Comparison of ENCODE assay signal across 1 cellular context in genomic region chr7:102236592-102237287, GRCh38.
TF ChIP-seq lines count a peak whose summit lies in the region.

No MANE protein-coding gene starts in this region.

TF ChIP-seq in K562, 482 proteins besides CTCF, POLR2A, EP300 and RAD21 (continued from another document and continues in another):
- TF ChIP-seq POLR2AphosphoS5 (IDR thresholded peaks at IDR 0.05; ENCODE audit: control insufficient read depth, insufficient read depth, low read depth, low read length) (no peak), SRSF3 (IDR thresholded peaks at IDR 0.05; ENCODE audit: insufficient read depth, low read length) (no peak), TFAM (CRISPR knock-in tag; conservative IDR thresholded peaks at IDR 0.05) (no peak), NR2C2 (CRISPR knock-in tag; IDR thresholded peaks at IDR 0.05) (no peak), NR2C2 (tag; IDR thresholded peaks at IDR 0.05) (no peak), HMG20B (CRISPR knock-in tag; IDR thresholded peaks at IDR 0.05) (no peak), PHB2 (IDR thresholded peaks at IDR 0.05; ENCODE audit: low read depth) (no peak), SMARCC2 (IDR thresholded peaks at IDR 0.05; ENCODE audit: low read depth) (no peak), RBM39 (optimal IDR thresholded peaks at IDR 0.05; ENCODE audit: low read depth, low read length) (no peak), PKNOX1 (IDR thresholded peaks at IDR 0.05) (no peak), SMARCA4 (IDR thresholded peaks at IDR 0.05) (no peak), BRF2 (IDR thresholded peaks at IDR 0.05; ENCODE audit: borderline replicate concordance, insufficient read depth, insufficient read length) (no peak), KLF16 (IDR thresholded peaks at IDR 0.05) (no peak), HMGXB4 (CRISPR knock-in tag; IDR thresholded peaks at IDR 0.05) (no peak), NFYB (IDR thresholded peaks at IDR 0.05; ENCODE audit: extremely low read depth, insufficient read length) (no peak), NEUROD1 (IDR thresholded peaks at IDR 0.05; ENCODE audit: borderline replicate concordance, low read depth, low read length, partially characterized antibody) (no peak), FOXJ2 (tag; IDR thresholded peaks at IDR 0.05) (no peak), NCOA4 (IDR thresholded peaks at IDR 0.05; ENCODE audit: partially characterized antibody) (no peak), NR3C1 (CRISPR knock-in tag; IDR thresholded peaks at IDR 0.05) (no peak), GABPB2 (CRISPR knock-in tag; conservative IDR thresholded peaks at IDR 0.05) (no peak), CBX5 (IDR thresholded peaks at IDR 0.05; ENCODE audit: borderline replicate concordance, low read depth) (no peak), CTCFL (IDR thresholded peaks at IDR 0.05; ENCODE audit: borderline replicate concordance, insufficient read depth, low read depth, low read length, poor library complexity, severe bottlenecking) (peak; percentile 29), ELK1 (CRISPR knock-in tag; IDR thresholded peaks at IDR 0.05) (no peak), PTRF (tag; IDR thresholded peaks at IDR 0.05) (no peak), NFE2L1 (tag; IDR thresholded peaks at IDR 0.05; ENCODE audit: borderline replicate concordance, low read depth) (no peak), EZH2 (IDR thresholded peaks at IDR 0.05; ENCODE audit: borderline replicate concordance, low read depth, low read length) (no peak), SNRNP70 (optimal IDR thresholded peaks at IDR 0.05; ENCODE audit: low read depth, low read length) (no peak), E2F3 (CRISPR knock-in tag; IDR thresholded peaks at IDR 0.05) (no peak), ARID2 (IDR thresholded peaks at IDR 0.05) (peak; percentile 57; the same call in 1 of the 2 replicates), ZNF583 (CRISPR knock-in tag; IDR thresholded peaks at IDR 0.05) (no peak), COPS2 (conservative IDR thresholded peaks at IDR 0.05) (no peak), BRD9 (IDR thresholded peaks at IDR 0.05; ENCODE audit: low read depth, partially characterized antibody) (no peak), ZNF274 (IDR thresholded peaks at IDR 0.05; ENCODE audit: borderline replicate concordance, low read depth, low read length) (no peak), ZNF324 (CRISPR knock-in tag; IDR thresholded peaks at IDR 0.05) (no peak), CHD1 (IDR thresholded peaks at IDR 0.05; ENCODE audit: low read length) (no peak), HES1 (IDR thresholded peaks at IDR 0.05; ENCODE audit: low read depth) (no peak), CTBP1 (IDR thresholded peaks at IDR 0.05; ENCODE audit: borderline replicate concordance) (peak; percentile 51; the same call in 1 of the 2 replicates), FOXM1 (IDR thresholded peaks at IDR 0.05; ENCODE audit: low read depth) (no peak), FOXM1 (CRISPR knock-in tag; IDR thresholded peaks at IDR 0.05; ENCODE audit: low read depth) (no peak), ZNF133 (CRISPR knock-in tag; IDR thresholded peaks at IDR 0.05) (no peak), HLTF (IDR thresholded peaks at IDR 0.05) (no peak), ZNF740 (CRISPR knock-in tag; IDR thresholded peaks at IDR 0.05) (no peak), ZNF740 (tag; IDR thresholded peaks at IDR 0.05) (no peak), KLF13 (tag; IDR thresholded peaks at IDR 0.05; ENCODE audit: borderline replicate concordance, low read depth) (no peak), DEAF1 (CRISPR knock-in tag; IDR thresholded peaks at IDR 0.05) (peak; percentile 79; the same call in 1 of the 2 replicates), MCM5 (IDR thresholded peaks at IDR 0.05; ENCODE audit: low read depth) (no peak), ATF6 (CRISPR knock-in tag; IDR thresholded peaks at IDR 0.05) (0 out of 2 replicates have a peak, but pooled peaks have one; percentile 34), ZBTB1 (CRISPR knock-in tag; IDR thresholded peaks at IDR 0.05; ENCODE audit: borderline replicate concordance, low read depth) (no peak), DDX20 (tag; IDR thresholded peaks at IDR 0.05; ENCODE audit: low read depth) (no peak), MXD1 (CRISPR knock-in tag; IDR thresholded peaks at IDR 0.05; ENCODE audit: borderline replicate concordance, poor library complexity, severe bottlenecking) (no peak), HDAC1 (IDR thresholded peaks at IDR 0.05) (no peak), SUPT5H (IDR thresholded peaks at IDR 0.05) (no peak), ZNF584 (CRISPR knock-in tag; IDR thresholded peaks at IDR 0.05; ENCODE audit: low read depth) (no peak), CC2D1A (IDR thresholded peaks at IDR 0.05) (peak; percentile 67; the same call in 1 of the 2 replicates), RBM15 (IDR thresholded peaks at IDR 0.05; ENCODE audit: insufficient read depth, low read length) (no peak), IRF9 (tag; IDR thresholded peaks at IDR 0.05) (no peak), HDAC8 (tag; IDR thresholded peaks at IDR 0.05) (no peak)
